In genomic region chr7:95552010-95552926, GRCh38 we compare ENCODE assay signal across 5 cellular contexts. TPM values are rescaled to one million over a fixed set of nuclear protein-coding genes. Genes with fewer than 3 reads are reported as not detected.
"Had no signal": no experiment of that assay in that cellular context is flagged by ENCODE, and none has a peak within 500 bp of the region (broad histone marks: within the 10 kb centered on the region; RNA-seq: fewer than 3 reads in every experiment).

No MANE protein-coding gene starts in this region.

RNA-seq across cellular contexts. Expression of gene PDK4, which starts 44.0 kb away (rescaled TPM):
- total RNA-seq: activated CD4-positive, alpha-beta memory T cell treated with anti-CD3 and anti-CD28 coated beads, Interleukin-2, amount 10 ng/mL, durations not matched to agents 7 days and 5 days; activated CD4-positive, alpha-beta T cell treated with anti-CD3 and anti-CD28 coated beads, Interleukin-2, amount 10 ng/mL, durations not matched to agents 7 days and 5 days; activated naive CD4-positive, alpha-beta T cell treated with anti-CD3 and anti-CD28 coated beads, Interleukin-2, amount 50 U/mL, for 72 hours; activated T-cell treated with anti-CD3 and anti-CD28 coated beads, Interleukin-2, amount 50 U/mL, for 72 hours; T-helper 1 cell treated with Interleukin-12 subunit alpha and Interleukin-12 subunit beta and Interleukin-4 antibody, amounts not matched to agents 30 ng/mL and 1 ng/mL, for 36 hours had no signal
